In the genomic region with DNA sequence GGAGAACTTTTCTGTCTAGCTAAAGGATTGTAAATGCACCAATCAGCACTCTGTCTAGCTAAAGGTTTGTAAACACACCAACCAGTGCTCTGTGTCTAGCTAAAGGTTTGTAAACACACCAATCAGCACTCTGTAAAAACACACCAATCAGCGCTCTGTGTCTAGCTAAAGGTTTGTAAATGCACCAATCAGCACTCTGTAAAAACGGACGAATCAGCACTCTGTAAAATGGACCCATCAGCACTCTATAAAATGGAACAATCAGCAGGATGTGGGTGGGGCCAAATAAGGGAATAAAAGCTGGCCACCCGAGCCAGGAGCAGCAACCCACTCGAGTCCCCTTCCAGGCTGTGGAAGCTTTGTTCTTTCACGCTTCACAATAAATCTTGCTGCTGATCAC, we compare ENCODE assay signal across 14 cellular contexts. TPM values are rescaled to one million over a fixed set of nuclear protein-coding genes. Genes with fewer than 3 reads are reported as not detected.
"Had no signal": no experiment of that assay in that cellular context is flagged by ENCODE, and none has a peak within 500 bp of the region (broad histone marks: within the 10 kb centered on the region; RNA-seq: fewer than 3 reads in every experiment).

No MANE protein-coding gene starts in this region.

RNA-seq across cellular contexts. Expression of a gene that starts 8.3 kb away (rescaled TPM):
- total RNA-seq: activated B cell treated with CpG ODN at 0.5 μM for 24 hours; activated CD4-positive, alpha-beta memory T cell treated with anti-CD3 and anti-CD28 coated beads for 36 hours; activated CD4-positive, alpha-beta memory T cell treated with anti-CD3 and anti-CD28 coated beads, Interleukin-2, amount 10 ng/mL, durations not matched to agents 7 days and 5 days; activated CD4-positive, alpha-beta T cell treated with anti-CD3 and anti-CD28 coated beads for 36 hours; activated CD4-positive, alpha-beta T cell treated with anti-CD3 and anti-CD28 coated beads, Interleukin-2, amount 10 ng/mL, durations not matched to agents 24 days and 14 days; activated CD4-positive, alpha-beta T cell treated with anti-CD3 and anti-CD28 coated beads, Interleukin-2, amount 10 ng/mL, durations not matched to agents 7 days and 5 days; activated CD8-positive, alpha-beta memory T cell treated with anti-CD3 and anti-CD28 coated beads for 36 hours; activated CD8-positive, alpha-beta memory T cell treated with anti-CD3 and anti-CD28 coated beads, Interleukin-2, amount 10 ng/mL, durations not matched to agents 7 days and 5 days; activated CD8-positive, alpha-beta T cell treated with anti-CD3 and anti-CD28 coated beads for 36 hours; activated CD8-positive, alpha-beta T cell treated with anti-CD3 and anti-CD28 coated beads, Interleukin-2, amount 10 ng/mL, durations not matched to agents 7 days and 5 days; T-helper 1 cell treated with Interleukin-12 subunit alpha and Interleukin-12 subunit beta and Interleukin-4 antibody, amounts not matched to agents 30 ng/mL and 1 ng/mL, for 36 hours; T-helper 17 cell; T-helper 2 cell treated with Interferon-gamma antibody and Interleukin-4, amounts not matched to agents 100 ng/mL and 5 ng/mL, for 36 hours; WTC11 had no signal
